ENCODE assay signal across 17 cellular contexts in the genomic region with DNA sequence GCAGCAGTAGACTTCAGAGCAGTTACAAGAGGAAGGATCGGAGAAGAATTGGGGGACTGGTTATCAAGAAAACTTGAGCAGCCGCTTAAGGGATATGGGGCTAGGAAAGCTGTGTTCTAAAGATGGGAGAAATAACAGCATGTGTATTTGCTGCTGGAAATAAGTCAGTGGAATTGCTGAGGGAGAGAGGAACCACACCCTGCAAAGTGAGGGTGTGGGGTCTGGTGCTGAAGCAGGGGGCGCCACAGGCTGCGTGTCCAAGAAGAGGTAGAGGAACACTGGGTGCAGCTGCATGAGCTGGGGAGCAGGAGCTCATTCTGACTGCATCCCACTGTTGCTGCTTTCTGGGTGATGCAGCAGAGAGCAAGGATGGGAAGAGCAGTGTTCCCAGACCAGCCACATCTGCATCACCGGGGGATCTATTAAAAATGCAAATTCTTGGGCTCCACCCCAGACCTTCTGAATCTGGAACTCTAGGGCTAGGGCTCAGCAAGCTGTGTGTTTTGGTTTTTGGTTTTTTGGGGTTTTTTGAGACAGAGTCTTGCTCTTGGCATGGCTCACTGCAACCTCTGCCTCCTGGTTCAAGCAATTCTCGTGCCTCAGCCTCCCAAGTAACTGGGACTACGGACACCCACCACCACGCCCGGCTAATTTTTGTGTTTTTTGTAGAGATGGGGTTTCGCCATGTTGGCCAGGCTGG.
"Had no signal": no experiment of that assay in that cellular context is flagged by ENCODE, and none has a peak within 500 bp of the region (broad histone marks: within the 10 kb centered on the region; RNA-seq: fewer than 3 reads in every experiment).

No MANE protein-coding gene starts in this region.

- H3K4me3 Mint-ChIP-seq: nephron progenitor cell; T-helper 2 cell treated with Interferon-gamma antibody and Interleukin-4, amounts not matched to agents 5 μg/mL and 100 μg/mL, for 36 hours had no signal

- H3K9me3 ChIP-seq: adrenal gland, gastroesophageal sphincter, left ventricle myocardium inferior, psoas muscle, sigmoid colon, testis had no signal

- ATAC-seq: gastroesophageal sphincter, psoas muscle had no signal

- H3K27ac ChIP-seq: adrenal gland, coronary artery, gastroesophageal sphincter, left ventricle myocardium inferior, psoas muscle, sigmoid colon, testis had no signal

- H3K4me3 ChIP-seq: adrenal gland, coronary artery, gastroesophageal sphincter, left ventricle myocardium inferior, psoas muscle, sigmoid colon, testis had no signal

- FAIRE-seq: kidney had no signal

- H3K9me3 Mint-ChIP-seq: nephron progenitor cell; T-helper 2 cell treated with Interferon-gamma antibody and Interleukin-4, amounts not matched to agents 5 μg/mL and 100 μg/mL, for 36 hours had no signal

- H3K27ac Mint-ChIP-seq: nephron progenitor cell; T-helper 2 cell treated with Interferon-gamma antibody and Interleukin-4, amounts not matched to agents 5 μg/mL and 100 μg/mL, for 36 hours had no signal

- H3K4me1 ChIP-seq: adrenal gland, gastroesophageal sphincter, left ventricle myocardium inferior, psoas muscle, sigmoid colon, testis had no signal

- H3K4me1 Mint-ChIP-seq: nephron progenitor cell had no signal

- H3K27me3 ChIP-seq: adrenal gland, gastroesophageal sphincter, sigmoid colon, testis had no signal

- DNase-seq: activated CD4-positive, alpha-beta T cell treated with anti-CD3 and anti-CD28 coated beads for 1 hour; activated CD4-positive, alpha-beta T cell treated with anti-CD3 and anti-CD28 coated beads, Interleukin-2, amount 50 U/mL, for 48 hours; adrenal gland; caudate nucleus; effector CD4-positive, alpha-beta T cell; kidney; left ventricle myocardium inferior; mesendoderm; nephron progenitor cell; psoas muscle; sigmoid colon; stimulated activated CD4-positive, alpha-beta T cell treated with anti-CD3 and anti-CD28 coated beads, Interleukin-2, amount 100 ng/mL, for 48 hours; stimulated activated naive CD4-positive, alpha-beta T cell treated with Interleukin-2 at 50 U/mL for 16 hours; testis had no signal
